ENCODE assay signal across 8 cellular contexts in genomic region chr4:2261853-2262144, GRCh38. TPM values are rescaled to one million over a fixed set of nuclear protein-coding genes. Genes with fewer than 3 reads are reported as not detected.
DNase-seq lines count a peak whose midpoint lies in the region; ATAC-seq, FAIRE-seq and TF ChIP-seq lines count a peak whose summit lies in the region.

A gene with protein sequence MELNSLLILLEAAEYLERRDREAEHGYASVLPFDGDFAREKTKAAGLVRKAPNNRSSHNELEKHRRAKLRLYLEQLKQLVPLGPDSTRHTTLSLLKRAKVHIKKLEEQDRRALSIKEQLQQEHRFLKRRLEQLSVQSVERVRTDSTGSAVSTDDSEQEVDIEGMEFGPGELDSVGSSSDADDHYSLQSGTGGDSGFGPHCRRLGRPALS (minus strand): TSS chr4:2262109. CDS start chr4:2261980, 129 bp downstream.

- TF ChIP-seq EP300 in H1 (IDR thresholded peaks at IDR 0.05; ENCODE audit: borderline replicate concordance in 1 of 2, low read depth in 2 of 2, low read length in 2 of 2): no peak

- no peak within 1 kb of the TSS for H2BK20ac ChIP-seq in H1 (ENCODE audit: low read length)

- peaks cover 10% of the 10 kb centered on the region; the same call in 1 of the 2 replicates for H3K23me2 ChIP-seq in H1 (ENCODE audit: low read depth, low read length)

- peak within 1 kb of the TSS; percentile 15 for H4K5ac ChIP-seq in H1 (ENCODE audit: insufficient read length, low read depth, low read length)

- ATAC-seq in GM21528 (IDR thresholded peaks at IDR 0.05; ENCODE audit: low FRiP score, unreplicated experiment) (peak; percentile 2), GM18858 (IDR thresholded peaks at IDR 0.05; ENCODE audit: unreplicated experiment) (no peak)

- H2BK12ac ChIP-seq in H1 (ENCODE audit: low read depth, low read length): no peak within 1 kb of the TSS

- POLR2A ChIA-PET in H1 (lab: Charles Lee; ENCODE audit: partially characterized antibody): interaction anchor here (1.0 to 1.3 kb wide), 3 partner anchors 73 to 207 kb away, joined by 3 to 7 read pairs (median 3); partner anchors contain the start of gene RNF4

- H2BK120ac ChIP-seq in H1 (replicated peaks; ENCODE audit: low read depth, low read length): no peak within 1 kb of the TSS

- DNase-seq in NB4 (ENCODE audit: low read depth): no peak
- DNase-seq in H1 (ENCODE audit: low read depth in 1 of 2, low spot score in 2 of 2): no peak
- no peak for DNase-seq in myocyte (ENCODE audit: low read depth)
- no peak for DNase-seq in dedifferentiated amniotic fluid mesenchymal stem cell (ENCODE audit: extremely low spot score)
- DNase-seq in stimulated activated CD4-positive, alpha-beta T cell treated with anti-CD3 and anti-CD28 coated beads, Interleukin-1b, Interleukin-23, amount 100 ng/mL, for 48 hours: no peak
- no peak for DNase-seq in activated CD8-positive, alpha-beta memory T cell treated with anti-CD3 and anti-CD28 coated beads, Interleukin-2, amount 50 U/mL, for 48 hours

- TF ChIP-seq POLR2A in NB4 (IDR thresholded peaks at IDR 0.05; ENCODE audit: extremely low read depth, insufficient read length) (no peak), H1 (IDR thresholded peaks at IDR 0.05; ENCODE audit: control extremely low read depth in 1 of 2, low read depth in 2 of 2, low read length in 2 of 2) (no peak)

- no peaks in the 10 kb centered on the region for H3K27me3 ChIP-seq in H1 (replicated peaks in 1 of 4; ENCODE audit: control insufficient read depth in 3 of 4, extremely low read depth in 1 of 4, insufficient read depth in 3 of 4, low read length in 3 of 4)

- peak within 1 kb of the TSS; percentile 65 to 96 for H3K4me2 ChIP-seq in H1 (ENCODE audit: insufficient read depth in 1 of 2, low read depth in 2 of 2, low read length in 2 of 2)

- WGBS in H1 (ENCODE audit: extremely low coverage in 1 of 2, insufficient coverage in 1 of 2, insufficient read length in 1 of 2, insufficient replicate concordance in 2 of 2, low coverage in 1 of 2, low lambda C conversion rate in 2 of 2, missing lambda C conversion rate in 1 of 2), 2 experiments: 3% methylated on average over 16 of the region's 46 CpGs; no CpG with 5 or more reads in 1 of the 2 experiments

- no peaks in the 10 kb centered on the region; a peak in 1 of 8 replicates for H3K36me3 ChIP-seq in H1 (ENCODE audit: control insufficient read depth in 2 of 4, insufficient read depth in 4 of 4, low read length in 3 of 4)

- H3K14ac ChIP-seq in H1 (ENCODE audit: insufficient read length): no peak within 1 kb of the TSS

- H3K4ac ChIP-seq in H1 (replicated peaks; ENCODE audit: insufficient read length, low read depth, low read length): no peak within 1 kb of the TSS

- CTCF ChIA-PET in H1 (lab: Charles Lee; ENCODE audit: partially characterized antibody): interaction anchor here (2.2 kb wide), 1 partner anchor 41 kb away, joined by 6 read pairs; no protein-coding TSS in a partner anchor

- 0 out of 2 replicates have a peak within 1 kb of the TSS, but pooled peaks have one; percentile 7 for H3K27ac ChIP-seq in H1 (ENCODE audit: low read depth, low read length)

- no peak for TF ChIP-seq CTCF in NB4 (IDR thresholded peaks at IDR 0.05; ENCODE audit: low read depth, low read length)
- TF ChIP-seq CTCF in H1 (IDR thresholded peaks at IDR 0.05; ENCODE audit: control extremely low read depth in 1 of 3, insufficient read depth in 1 of 3, low read depth in 1 of 3, low read length in 3 of 3): no peak

- H3K23ac ChIP-seq in H1 (ENCODE audit: insufficient read length): no peak within 1 kb of the TSS

- peak within 1 kb of the TSS; percentile 29; the same call in 1 of the 2 replicates for H2AFZ ChIP-seq in H1 (ENCODE audit: low read length)

- peak within 1 kb of the TSS in 3 of 4 experiments; percentile 8 to 80 (median 28); a peak in 5 of 7 replicates for H3K9ac ChIP-seq in H1 (replicated peaks in 1 of 4; ENCODE audit: extremely low read depth in 1 of 4, low read depth in 3 of 4, low read length in 3 of 4)

- H4K20me1 ChIP-seq in H1 (replicated peaks in 1 of 2; ENCODE audit: control insufficient read depth in 1 of 2, insufficient read depth in 2 of 2, low read length in 2 of 2): peaks cover 0 to 6% of the 10 kb centered on the region in 2 experiments

- H2BK15ac ChIP-seq in H1 (ENCODE audit: low read length): no peak within 1 kb of the TSS

- peak within 1 kb of the TSS; percentile 55 for H3K4me3 ChIP-seq in NB4 (ENCODE audit: low read depth, low read length)
- peak within 1 kb of the TSS; percentile 51 to 89 (median 59) for H3K4me3 ChIP-seq in H1 (ENCODE audit: extremely low read depth in 1 of 4, insufficient read depth in 2 of 4, low read depth in 3 of 4, low read length in 4 of 4)

- no peak within 1 kb of the TSS for H2BK5ac ChIP-seq in H1 (ENCODE audit: low read depth, low read length)

- FAIRE-seq in H1 (lab: Jason Lieb, UNC): no peak

- no peak for TF ChIP-seq RAD21 in H1 (IDR thresholded peaks at IDR 0.05 in 1 of 2, conservative IDR thresholded peaks at IDR 0.05 in 1 of 2; ENCODE audit: low read depth in 2 of 2, low read length in 2 of 2)

- peak within 1 kb of the TSS; percentile 89 for H4K8ac ChIP-seq in H1 (ENCODE audit: extremely low read depth, insufficient read depth, low read length)

- H3K79me2 ChIP-seq in H1 (ENCODE audit: control insufficient read depth in 1 of 2, insufficient read depth in 2 of 2, low read length in 2 of 2): no peaks in the 10 kb centered on the region

- H3K18ac ChIP-seq in H1 (ENCODE audit: extremely low read depth, low read length): no peak within 1 kb of the TSS; the same call in 1 of the 2 replicates

- H4K91ac ChIP-seq in H1 (replicated peaks; ENCODE audit: insufficient read length, low read length): peak within 1 kb of the TSS; percentile 10

- no peaks in the 10 kb centered on the region for H3K9me3 ChIP-seq in H1 (ENCODE audit: insufficient read depth in 2 of 2, low read depth in 1 of 2, low read length in 1 of 2)

- no peak within 1 kb of the TSS for H3K56ac ChIP-seq in H1 (replicated peaks; ENCODE audit: insufficient read length, low read depth, low read length)

- no peak within 1 kb of the TSS for H2AK5ac ChIP-seq in H1 (ENCODE audit: low read depth, low read length)

- H3K4me1 ChIP-seq in H1 (replicated peaks in 1 of 4; ENCODE audit: control insufficient read depth in 3 of 4, insufficient read depth in 4 of 4, low read length in 3 of 4): peaks cover 0 to 9% (median 4%) of the 10 kb centered on the region in 4 experiments; a peak in 5 of 7 replicates

- H3K79me1 ChIP-seq in H1 (ENCODE audit: low read depth, low read length): no peaks in the 10 kb centered on the region

TF ChIP-seq in H1, 55 proteins besides CTCF, POLR2A, EP300 and RAD21:
- TF ChIP-seq CHD1 (IDR thresholded peaks at IDR 0.05; ENCODE audit: low read depth, low read length) (no peak), PHF8 (conservative IDR thresholded peaks at IDR 0.05; ENCODE audit: low read depth, low read length) (peak; percentile 16)

RNA-seq across cellular contexts. Expression of the gene that starts here (rescaled TPM):
- 20.8 and 24.6 TPM in 2 replicates for total RNA-seq in H1 (2021; fragmentation: NEBNext Ultra II Directional; extraction: Animal tissue kit (Norgen Biotek cat#: 25700))
- polyA plus RNA-seq in H1 (2011; rRNA removed): 18.0 and 24.1 TPM in 2 replicates
- 17.9 TPM for polyA plus RNA-seq in H1 (2011; cell fraction: cytosol; rRNA removed)
- polyA plus RNA-seq in H1 (2011; cell fraction: nucleus; rRNA removed): 40.1 TPM
- polyA plus RNA-seq in H1 (2012, experiment 1 of 2): 14.9 to 16.5 TPM (median 15.7 TPM) in 4 replicates
- 16.5 TPM for polyA plus RNA-seq in H1 (2012, experiment 2 of 2)
- polyA plus RNA-seq in H1 (2013, experiment 1 of 2): 13.4 TPM
- polyA plus RNA-seq in H1 (2013, experiment 2 of 2): 14.2 TPM
- polyA minus RNA-seq in H1 (2011; rRNA and poly(A)+ RNA removed): 12.7 and 13.1 TPM in 2 replicates
- 13.5 TPM for polyA minus RNA-seq in H1 (2011; cell fraction: cytosol; rRNA and poly(A)+ RNA removed)
- polyA minus RNA-seq in H1 (2011; cell fraction: nucleus; rRNA and poly(A)+ RNA removed): 15.7 TPM
- 39.3 and 56.4 TPM in 2 replicates for total RNA-seq in myocyte
- polyA plus RNA-seq in myocyte (2012): 62.3 TPM
